In the genomic region with DNA sequence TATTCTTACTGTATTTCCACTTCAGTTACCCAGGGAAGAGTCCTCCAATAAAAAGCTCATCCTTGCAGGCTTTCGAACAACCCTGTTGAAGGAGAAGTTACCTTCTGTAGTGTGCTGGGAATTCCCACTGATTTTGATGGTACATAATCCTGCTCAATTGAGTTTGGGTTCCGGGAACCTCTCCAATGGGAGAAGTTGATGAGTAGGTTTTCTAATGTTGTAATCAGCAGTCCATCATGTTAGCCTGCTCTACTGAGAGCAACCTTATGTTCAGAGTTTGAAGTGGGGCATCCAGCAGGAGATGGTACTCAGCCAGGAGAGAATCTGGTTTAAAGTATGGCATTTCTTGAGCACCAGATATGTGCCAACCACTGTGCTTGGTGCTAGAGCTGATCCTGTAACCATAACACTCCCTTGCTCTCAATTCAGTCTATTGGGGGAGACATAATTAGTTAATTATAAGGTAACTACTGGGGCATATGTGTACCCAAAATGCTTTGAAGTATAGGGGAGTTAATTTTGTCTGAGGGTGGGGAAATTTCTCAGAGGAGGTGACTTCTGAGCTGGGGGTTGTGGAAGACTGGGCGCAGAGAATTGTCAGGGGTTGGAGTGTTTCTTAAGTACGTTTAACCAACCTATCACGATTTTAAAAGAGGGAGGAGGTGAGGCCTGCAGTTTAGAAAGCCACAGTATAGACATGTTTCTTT, we compare ENCODE assay signal across 8 cellular contexts. TPM values are rescaled to one million over a fixed set of nuclear protein-coding genes. Genes with fewer than 3 reads are reported as not detected.
DNase-seq lines count a peak whose midpoint lies in the region; ATAC-seq and TF ChIP-seq lines count a peak whose summit lies in the region.

No MANE protein-coding gene starts in this region.

- no peak overlapping the region for H2BK12ac ChIP-seq in mesenchymal stem cell (ENCODE audit: low read length in 2 of 2)

- H3K4me2 ChIP-seq in mesenchymal stem cell (ENCODE audit: low read length, poor library complexity, severe bottlenecking): peak overlapping the region; percentile 84

- H3K36me3 ChIP-seq in ascending aorta (no peaks in the 10 kb centered on the region), mesenchymal stem cell (ENCODE audit: control insufficient read depth in 1 of 2, insufficient read depth in 2 of 2, low read depth in 1 of 2, low read length in 2 of 2) (no peaks in the 10 kb centered on the region)

- no peak overlapping the region for H2BK120ac ChIP-seq in mesenchymal stem cell (ENCODE audit: low read depth, low read length)

- peak overlapping the region in 1 of 2 donors; percentile 100 for H3K27ac ChIP-seq in ascending aorta
- H3K27ac ChIP-seq in mesenchymal stem cell (ENCODE audit: low read length, poor library complexity, severe bottlenecking): no peak overlapping the region

- H4K8ac ChIP-seq in mesenchymal stem cell (ENCODE audit: low read length): no peak overlapping the region

- H2AK5ac ChIP-seq in mesenchymal stem cell (ENCODE audit: low read length, severe bottlenecking): no peak overlapping the region

- H3K9me3 Mint-ChIP-seq in stimulated activated naive CD8-positive, alpha-beta T cell treated with anti-CD3 and anti-CD28 coated beads, Interleukin-15, Interleukin-2, amounts not matched to agents 100 ng/mL and 50 ng/mL, for 24 hours: no peaks in the 10 kb centered on the region

- H3K9me3 ChIP-seq in ascending aorta: no peaks in the 10 kb centered on the region
- no peaks in the 10 kb centered on the region for H3K9me3 ChIP-seq in mesenchymal stem cell (ENCODE audit: control insufficient read depth, low read length)

- no peak overlapping the region for H3K14ac ChIP-seq in mesenchymal stem cell (ENCODE audit: low read length in 2 of 2)

- no peaks in the 10 kb centered on the region for H3K27me3 Mint-ChIP-seq in stimulated activated naive CD8-positive, alpha-beta T cell treated with anti-CD3 and anti-CD28 coated beads, Interleukin-15, Interleukin-2, amounts not matched to agents 100 ng/mL and 50 ng/mL, for 24 hours

- H3K36me3 Mint-ChIP-seq in stimulated activated naive CD8-positive, alpha-beta T cell treated with anti-CD3 and anti-CD28 coated beads, Interleukin-15, Interleukin-2, amounts not matched to agents 100 ng/mL and 50 ng/mL, for 24 hours (ENCODE audit: low read depth): peaks cover 54% of the 10 kb centered on the region

- peaks cover 13 to 42% of the 10 kb centered on the region in 2 donors for H3K4me1 ChIP-seq in ascending aorta
- peaks cover 9% of the 10 kb centered on the region for H3K4me1 ChIP-seq in mesenchymal stem cell (ENCODE audit: control insufficient read depth, insufficient read depth, low read depth, low read length)

- intact Hi-C loops in ascending aorta (cut with DNase I): no loop called here

- H3K27ac Mint-ChIP-seq in stimulated activated naive CD8-positive, alpha-beta T cell treated with anti-CD3 and anti-CD28 coated beads, Interleukin-15, Interleukin-2, amounts not matched to agents 100 ng/mL and 50 ng/mL, for 24 hours: peak overlapping the region; percentile 91

- no peak overlapping the region for H3K18ac ChIP-seq in mesenchymal stem cell (ENCODE audit: low read depth in 1 of 2, low read length in 2 of 2)

- no peak overlapping the region for H2AFZ ChIP-seq in mesenchymal stem cell (ENCODE audit: low read depth, low read length)

- no peak overlapping the region for H2BK5ac ChIP-seq in mesenchymal stem cell (ENCODE audit: low read depth, low read length, poor library complexity, severe bottlenecking)

- no peak overlapping the region for H2BK15ac ChIP-seq in mesenchymal stem cell (ENCODE audit: low read depth, poor library complexity, severe bottlenecking)

- no peaks in the 10 kb centered on the region for H3K79me1 ChIP-seq in mesenchymal stem cell (replicated peaks; ENCODE audit: low read length, poor library complexity, severe bottlenecking)

- 69% methylated on average over 5 of the region's 5 CpGs for WGBS in mesenchymal stem cell

- peak overlapping the region; percentile 98 for H3K9ac ChIP-seq in mesenchymal stem cell (ENCODE audit: low read length)

- DNase-seq in stimulated activated naive CD8-positive, alpha-beta T cell treated with anti-CD3 and anti-CD28 coated beads, Interleukin-15, Interleukin-2, amounts not matched to agents 100 U/mL and 50 U/mL, for 24 hours: no peak
- DNase-seq in ascending aorta (ENCODE audit: low spot score in 2 of 2) (no peak), mesenchymal stem cell (peak; percentile 77)
- DNase-seq in activated CD4-positive, alpha-beta T cell treated with anti-CD3 and anti-CD28 coated beads for 4 hours: no peak

- H4K91ac ChIP-seq in mesenchymal stem cell (ENCODE audit: low read length): no peak overlapping the region

- TF ChIP-seq CTCF in ascending aorta (IDR thresholded peaks at IDR 0.05): no peak

- peak overlapping the region; percentile 90 to 99 for H3K4me3 ChIP-seq in ascending aorta
- peak overlapping the region in 1 of 2 experiments; percentile 86 for H3K4me3 ChIP-seq in mesenchymal stem cell (ENCODE audit: insufficient read depth in 1 of 2, low read depth in 1 of 2, low read length in 2 of 2)

- H3K27me3 ChIP-seq in ascending aorta: no peaks in the 10 kb centered on the region
- no peaks in the 10 kb centered on the region for H3K27me3 ChIP-seq in mesenchymal stem cell (ENCODE audit: control insufficient read depth in 1 of 2, insufficient read depth in 1 of 2, low read length in 2 of 2)

- peaks cover 70% of the 10 kb centered on the region for H3K4me1 Mint-ChIP-seq in stimulated activated naive CD8-positive, alpha-beta T cell treated with anti-CD3 and anti-CD28 coated beads, Interleukin-15, Interleukin-2, amounts not matched to agents 100 ng/mL and 50 ng/mL, for 24 hours (ENCODE audit: low read depth)

- no peak overlapping the region for H3K4ac ChIP-seq in mesenchymal stem cell (ENCODE audit: low read depth in 1 of 2, low read length in 2 of 2)

- H3K4me3 Mint-ChIP-seq in stimulated activated naive CD8-positive, alpha-beta T cell treated with anti-CD3 and anti-CD28 coated beads, Interleukin-15, Interleukin-2, amounts not matched to agents 100 ng/mL and 50 ng/mL, for 24 hours: peak overlapping the region; percentile 91

- ATAC-seq in stimulated activated naive CD8-positive, alpha-beta T cell treated with anti-CD3 and anti-CD28 coated beads, Interleukin-15, Interleukin-2, amounts not matched to agents 100 U/mL and 50 U/mL, for 24 hours: no peak
- no peak for ATAC-seq in HG03521 (IDR thresholded peaks at IDR 0.05; ENCODE audit: unreplicated experiment)
- no peak for ATAC-seq in GM21576 (IDR thresholded peaks at IDR 0.05; ENCODE audit: unreplicated experiment)
- ATAC-seq in HG02970 (IDR thresholded peaks at IDR 0.05; ENCODE audit: low FRiP score, unreplicated experiment): no peak

- H3K23ac ChIP-seq in mesenchymal stem cell (ENCODE audit: low read length in 2 of 2): peak overlapping the region in 1 of 2 experiments; percentile 24

RNA-seq across cellular contexts. Expression of a gene that starts 2.1 kb away (rescaled TPM):
- 9.4 TPM for total RNA-seq in ascending aorta
- polyA plus RNA-seq in mesenchymal stem cell (2013, experiment 1 of 2): 68.4 TPM
- 65.1 TPM for polyA plus RNA-seq in mesenchymal stem cell (2013, experiment 2 of 2)
